Comparison of ENCODE assay signal across 8 cellular contexts in the genomic region with DNA sequence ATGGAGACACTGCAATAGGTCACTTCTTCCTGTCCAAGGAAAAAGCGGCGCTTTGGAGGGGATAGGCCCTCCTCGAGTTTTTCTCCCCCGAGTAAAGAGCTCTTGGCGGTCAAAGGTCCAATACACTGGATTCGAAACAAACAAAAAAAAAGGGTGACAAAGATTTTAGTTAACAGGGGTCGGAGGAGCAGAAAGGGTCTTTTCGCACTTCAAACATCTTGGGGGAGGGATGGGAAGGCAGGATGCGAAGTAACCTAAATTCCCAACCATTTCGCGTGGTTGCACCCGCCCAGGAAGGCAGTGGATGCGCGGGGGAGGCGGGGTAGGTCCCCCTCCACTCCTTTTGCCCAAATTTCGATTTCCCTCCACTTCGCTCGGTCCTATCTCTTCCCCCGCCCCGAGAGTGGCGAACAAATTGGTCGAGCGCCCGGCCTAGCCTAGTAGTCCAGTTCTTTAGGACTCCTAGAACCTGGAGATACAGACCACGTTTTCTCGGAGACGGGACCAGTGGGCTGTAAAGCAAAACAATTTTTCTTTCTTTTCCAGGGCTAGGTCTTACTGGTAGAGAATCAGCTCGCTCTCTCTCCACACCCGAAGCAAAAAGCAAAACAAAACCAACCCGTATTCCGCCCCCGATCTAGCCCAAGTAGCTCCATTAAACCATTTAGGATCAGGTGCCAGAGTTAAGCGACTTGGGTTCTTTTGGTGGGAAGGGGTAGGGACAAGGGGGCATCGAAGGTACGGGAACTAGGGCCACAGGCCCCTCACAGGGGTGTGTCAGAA. TPM values are rescaled to one million over a fixed set of nuclear protein-coding genes. Genes with fewer than 3 reads are reported as not detected.
DNase-seq lines count a peak whose midpoint lies in the region; ATAC-seq and TF ChIP-seq lines count a peak whose summit lies in the region.

No MANE protein-coding gene starts in this region.

- peak overlapping the region; percentile 99 for H3K27ac Mint-ChIP-seq in activated B cell treated with CpG ODN at 0.5 μM for 24 hours

- H3K9me3 Mint-ChIP-seq in activated B cell treated with CpG ODN at 0.5 μM for 24 hours: no peaks in the 10 kb centered on the region

- ATAC-seq in activated B cell treated with CpG ODN at 0.5 μM for 24 hours (ENCODE audit: low read depth) (no peak), mucosa of descending colon (peak; percentile 2), thoracic aorta (ENCODE audit: insufficient number of reproducible peaks, low FRiP score, low read depth) (no peak), HG02852 (IDR thresholded peaks at IDR 0.05; ENCODE audit: unreplicated experiment) (no peak)

- intact Hi-C loops in activated B cell treated with CpG ODN at 0.5 μM for 24 hours (cut with micrococcal nuclease) (loop anchor here (1.0 to 10.0 kb wide), 8 partner anchors 59 to 428 kb away; a partner anchor contains a TSS), mucosa of descending colon (cut with DNase I, micrococcal nuclease) (no loop called here)

- H3K27ac ChIP-seq in thoracic aorta: peak overlapping the region; percentile 85 to 93

- peaks cover 20% of the 10 kb centered on the region for H3K4me1 Mint-ChIP-seq in activated B cell treated with CpG ODN at 0.5 μM for 24 hours

- peak overlapping the region; percentile 93 for H3K4me3 Mint-ChIP-seq in activated B cell treated with CpG ODN at 0.5 μM for 24 hours

- H3K27me3 Mint-ChIP-seq in activated B cell treated with CpG ODN at 0.5 μM for 24 hours: no peaks in the 10 kb centered on the region

- H3K9me3 ChIP-seq in mucosa of descending colon: no peaks in the 10 kb centered on the region
- H3K9me3 ChIP-seq in thoracic aorta: no peaks in the 10 kb centered on the region

- H3K27me3 ChIP-seq in thoracic aorta (replicated peaks; ENCODE audit: insufficient read depth): no peaks in the 10 kb centered on the region

- peaks cover 25% of the 10 kb centered on the region for H3K36me3 Mint-ChIP-seq in activated B cell treated with CpG ODN at 0.5 μM for 24 hours (ENCODE audit: low read depth)

- CTCF ChIA-PET in activated B cell treated with CpG ODN at 0.5 μM for 24 hours (lab: Charles Lee): interaction anchor here (0.6 to 1.9 kb wide), 2 partner anchors 73 to 126 kb away, joined by 4 to 7 read pairs; no protein-coding TSS in a partner anchor

- H3K4me3 ChIP-seq in epithelial cell of esophagus (ENCODE audit: low read length) (peak overlapping the region; percentile 61), mucosa of descending colon (peak overlapping the region; percentile 17), thoracic aorta (peak overlapping the region; percentile 83)

- in situ Hi-C loops in G401 (cut with HindIII; ENCODE audit: low sequenced_read_pairs) (no loop called here), KBM-7 (cut with MboI; ENCODE audit: low pct_unique_long_range_greater_than_20kb, low sequenced_read_pairs) (no loop called here)

- POLR2A ChIA-PET in activated B cell treated with CpG ODN at 0.5 μM for 24 hours (lab: Charles Lee): interaction anchor here (0.9 to 2.0 kb wide), 6 partner anchors 17 to 129 kb away, joined by 3 to 10 read pairs (median 4); a partner anchor contains a TSS

- H3K4me1 ChIP-seq in mucosa of descending colon (ENCODE audit: low read depth) (no peaks in the 10 kb centered on the region), thoracic aorta (ENCODE audit: control insufficient read depth in 1 of 2, low read depth in 2 of 2) (peaks cover 0 to 7% of the 10 kb centered on the region in 2 donors)

- TF ChIP-seq CTCF in activated B cell treated with CpG ODN at 0.5 μM for 24 hours (IDR thresholded peaks at IDR 0.05): no peak
- no peak for TF ChIP-seq CTCF in epithelial cell of esophagus (IDR thresholded peaks at IDR 0.05; ENCODE audit: insufficient read depth, low read depth, low read length, missing control alignments)
- no peak for TF ChIP-seq CTCF in mucosa of descending colon (IDR thresholded peaks at IDR 0.05)
- no peak for TF ChIP-seq CTCF in thoracic aorta (IDR thresholded peaks at IDR 0.05)

- no peaks in the 10 kb centered on the region for H3K36me3 ChIP-seq in mucosa of descending colon (ENCODE audit: low read depth)
- no peaks in the 10 kb centered on the region for H3K36me3 ChIP-seq in thoracic aorta

- DNase-seq in G401 (ENCODE audit: low spot score) (peak; percentile 73), KBM-7 (peak; percentile 69), activated B cell treated with CpG ODN at 0.5 μM for 24 hours (peak; percentile 22), epithelial cell of esophagus (ENCODE audit: low read depth) (peak; percentile 18), mucosa of descending colon (peak; percentile 58 to 63 (median 61)), thoracic aorta (ENCODE audit: low spot score) (no peak), NCI-H2029 (lab: John Stamatoyannopoulos, UW) (no peak)

RNA-seq across cellular contexts. Expression of a gene that starts 2.0 kb away (rescaled TPM):
- 56.7 and 76.4 TPM in 2 replicates for total RNA-seq in G401 (2014; rRNA removed; shearing (Covaris generic))
- total RNA-seq in activated B cell treated with CpG ODN at 0.5 μM for 24 hours (84.0 and 86.6 TPM in 2 replicates), mucosa of descending colon (10 to 100 TPM; 60.2 to 91.1 (median 69.5) TPM), thoracic aorta (10 to 100 TPM; 40.9 to 52.6 TPM)

Comparison
In these comparisons a context has a peak if more than half of its experiments do, and no peak if none do; other contexts are left out.
1. DNase-seq: peak in G401 (single experiment), KBM-7 (single experiment), activated B cell treated with CpG ODN at 0.5 μM for 24 hours (single experiment), epithelial cell of esophagus (single experiment) and mucosa of descending colon (3 of 3); none in thoracic aorta (single experiment) and NCI-H2029 (single experiment).
2. H3K4me3 ChIP-seq: peak in every context shown above with its lines; median percentile 83 in thoracic aorta; 61 in epithelial cell of esophagus; 17 in mucosa of descending colon.